In the genomic region with DNA sequence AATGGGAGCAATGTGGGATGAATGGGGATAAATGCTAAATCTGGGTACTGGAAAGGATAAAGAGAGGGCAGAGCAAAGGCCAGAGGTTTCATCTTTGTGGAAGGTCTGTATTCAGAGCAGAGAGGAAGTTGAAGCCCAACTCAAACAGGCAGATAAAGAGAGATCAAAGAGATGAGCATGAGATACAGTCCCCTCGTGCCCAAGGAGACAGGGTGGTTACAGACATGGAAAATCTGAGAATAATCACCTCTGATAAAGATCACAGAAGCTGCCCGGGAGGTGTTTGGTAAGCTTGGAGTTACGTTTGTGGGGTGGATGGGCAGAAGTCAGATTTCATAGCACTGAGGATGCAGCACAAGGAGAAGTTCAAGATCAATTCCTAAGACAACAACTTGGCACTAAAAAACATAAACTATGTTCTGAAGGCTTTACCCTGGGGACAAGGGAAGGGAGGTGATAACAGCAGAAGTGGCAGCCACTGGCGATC, we compare ENCODE assay signal across 8 cellular contexts. TPM values are rescaled to one million over a fixed set of nuclear protein-coding genes. Genes with fewer than 3 reads are reported as not detected.
DNase-seq lines count a peak whose midpoint lies in the region; ATAC-seq and TF ChIP-seq lines count a peak whose summit lies in the region.

No MANE protein-coding gene starts in this region.

- no peaks in the 10 kb centered on the region for H3K36me3 ChIP-seq in HCT116 (ENCODE audit: control insufficient read depth in 1 of 2, insufficient read depth in 2 of 2, low read length in 2 of 2)
- peaks cover 0 to under 1% (median 0%) of the 10 kb centered on the region in 3 experiments for H3K36me3 ChIP-seq in naive thymus-derived CD4-positive, alpha-beta T cell (ENCODE audit: control insufficient read depth in 2 of 3, insufficient read depth in 3 of 3, low read length in 3 of 3)

- no TSS peak for BruUV-seq in Calu3 (replicated peaks; lab: Mats Ljungman, UMichigan)
- no TSS peak for BruUV-seq in HCT116 (replicated peaks; lab: Mats Ljungman, UMichigan)

- peaks cover 39% of the 10 kb centered on the region for H3K4me1 Mint-ChIP-seq in Calu3 (ENCODE audit: low read depth, unreplicated experiment)
- peaks cover 44 to 76% (median 73%) of the 10 kb centered on the region in 7 donors for H3K4me1 Mint-ChIP-seq in naive thymus-derived CD4-positive, alpha-beta T cell

- TF ChIP-seq CTCF in Calu3 (IDR thresholded peaks at IDR 0.05; ENCODE audit: unreplicated experiment) (no peak), HCT116 (IDR thresholded peaks at IDR 0.05 in 2 of 3, conservative IDR thresholded peaks at IDR 0.05 in 1 of 3; ENCODE audit: borderline replicate concordance in 1 of 3, insufficient read depth in 1 of 3, low read depth in 2 of 3, low read length in 2 of 3) (no peak)

- in situ Hi-C loops in SK-MEL-5 (cut with HindIII; ENCODE audit: low pct_unique_long_range_greater_than_20kb, low sequenced_read_pairs): loop anchor here (25.0 kb wide), 1 partner anchor 286 kb away; no protein-coding TSS in a partner anchor

- H3K27me3 Mint-ChIP-seq in Calu3 (ENCODE audit: unreplicated experiment): no peaks in the 10 kb centered on the region
- H3K27me3 Mint-ChIP-seq in naive thymus-derived CD4-positive, alpha-beta T cell: no peaks in the 10 kb centered on the region

- H3K9me3 ChIP-seq in HCT116 (ENCODE audit: control insufficient read depth in 1 of 2, insufficient read depth in 1 of 2, low read depth in 1 of 2, low read length in 2 of 2): no peaks in the 10 kb centered on the region
- no peaks in the 10 kb centered on the region for H3K9me3 ChIP-seq in naive thymus-derived CD4-positive, alpha-beta T cell (ENCODE audit: control insufficient read depth in 2 of 3, low read length in 3 of 3)

- RAD21 ChIA-PET in HCT116 (lab: Charles Lee; ENCODE audit: low non-redundant PET in 1 of 2, low total read pairs in 2 of 2, uncharacterized antibody in 2 of 2, unreplicated experiment in 2 of 2): no interaction called here

- peaks cover 0 to 25% of the 10 kb centered on the region in 2 experiments; a peak in 2 of 4 replicates for H3K4me1 ChIP-seq in HCT116 (ENCODE audit: control insufficient read depth in 1 of 2, insufficient read depth in 2 of 2, low read length in 2 of 2)
- peaks cover 20 to 56% of the 10 kb centered on the region in 2 donors for H3K4me1 ChIP-seq in naive thymus-derived CD4-positive, alpha-beta T cell (ENCODE audit: control insufficient read depth in 2 of 2, insufficient read depth in 2 of 2, low read length in 2 of 2)

- no peaks in the 10 kb centered on the region for H3K79me2 ChIP-seq in HCT116 (ENCODE audit: insufficient read depth, low read length)

- H3K27ac ChIP-seq in HCT116 (ENCODE audit: low read depth, low read length) (peak overlapping the region; percentile 59; the same call in 1 of the 2 replicates), caudate nucleus (ENCODE audit: low read depth, low read length) (peak overlapping the region; percentile 39)
- H3K27ac ChIP-seq in naive thymus-derived CD4-positive, alpha-beta T cell (ENCODE audit: low read depth, low read length): peak overlapping the region; percentile 80

- H3K9ac ChIP-seq in HCT116 (ENCODE audit: low read length): peak overlapping the region; percentile 64

- H3K9me3 Mint-ChIP-seq in Calu3 (ENCODE audit: low read depth, unreplicated experiment): peaks cover 6% of the 10 kb centered on the region
- no peaks in the 10 kb centered on the region for H3K9me3 Mint-ChIP-seq in naive thymus-derived CD4-positive, alpha-beta T cell

- DNase-seq in Calu3 (no peak), HCT116 (ENCODE audit: low read depth, low spot score) (no peak), SK-MEL-5 (ENCODE audit: low read depth, low spot score) (peak; percentile 13), caudate nucleus (lab: John Stamatoyannopoulos, UW) (peak in 1 of 61 donors; percentile 7), NCI-H2171 treated with DMSO at 0.1 percent for 48 hours (lab: John Stamatoyannopoulos, UW) (no peak), cerebellar cortex (ENCODE audit: low spot score) (no peak)
- DNase-seq in naive thymus-derived CD4-positive, alpha-beta T cell: peak in 4 of 9 donors; percentile 28 to 71 (median 40)

- H2AFZ ChIP-seq in HCT116 (ENCODE audit: low read depth, low read length, poor library complexity, severe bottlenecking): peak overlapping the region; percentile 99

- no peak for TF ChIP-seq RAD21 in HCT116 (IDR thresholded peaks at IDR 0.05; ENCODE audit: low read depth)

- CTCF ChIA-PET in Calu3 (lab: Charles Lee) (interaction anchor here (0.6 to 1.7 kb wide), 4 partner anchors 9 to 68 kb away, joined by 3 to 8 read pairs (median 4); a partner anchor contains a TSS), HCT116 (lab: Charles Lee) (no interaction called here)
- CTCF ChIA-PET in naive thymus-derived CD4-positive, alpha-beta T cell (lab: Charles Lee): interaction anchor here (0.8 to 2.4 kb wide), 4 partner anchors 13 to 289 kb away, joined by 3 to 6 read pairs (median 4); no protein-coding TSS in a partner anchor

- ATAC-seq in HCT116 (peak; percentile 53), GM19328 (IDR thresholded peaks at IDR 0.05; ENCODE audit: unreplicated experiment) (no peak)
- peak; percentile 61 for ATAC-seq in naive thymus-derived CD4-positive, alpha-beta T cell

- intact Hi-C loops in Calu3 (cut with micrococcal nuclease; ENCODE audit: unreplicated experiment) (loop anchor here (1.0 to 5.0 kb wide), 2 partner anchors 59 to 264 kb away; no protein-coding TSS in a partner anchor), HCT116 (cut with micrococcal nuclease) (loop anchor here (5.0 kb wide), 1 partner anchor 529 kb away; no protein-coding TSS in a partner anchor)
- intact Hi-C loops in naive thymus-derived CD4-positive, alpha-beta T cell (cut with micrococcal nuclease): loop anchor here (1.0 to 10.0 kb wide), 11 partner anchors 10 to 1051 kb away; a partner anchor contains a TSS

- POLR2A ChIA-PET in HCT116 (lab: Charles Lee): interaction anchor here (1.4 kb wide), 1 partner anchor 9 kb away, joined by 3 read pairs; no protein-coding TSS in a partner anchor
- POLR2A ChIA-PET in naive thymus-derived CD4-positive, alpha-beta T cell (lab: Charles Lee): interaction anchor here (0.6 to 6.6 kb wide), 20 partner anchors 9 to 285 kb away, joined by 3 to 85 read pairs (median 8); a partner anchor contains a TSS

- H3K36me3 Mint-ChIP-seq in Calu3 (ENCODE audit: insufficient read depth, unreplicated experiment): peaks cover 31% of the 10 kb centered on the region
- H3K36me3 Mint-ChIP-seq in naive thymus-derived CD4-positive, alpha-beta T cell: peaks cover 4 to 20% (median 13%) of the 10 kb centered on the region in 5 donors

- H3K27ac Mint-ChIP-seq in Calu3 (ENCODE audit: unreplicated experiment): peak overlapping the region; percentile 76
- peak overlapping the region; percentile 91 to 99 (median 97) for H3K27ac Mint-ChIP-seq in naive thymus-derived CD4-positive, alpha-beta T cell

- peak overlapping the region; percentile 67 for H3K4me3 Mint-ChIP-seq in Calu3 (ENCODE audit: low read depth, unreplicated experiment)
- H3K4me3 Mint-ChIP-seq in naive thymus-derived CD4-positive, alpha-beta T cell: peak overlapping the region; percentile 81 to 99 (median 96)

- no peaks in the 10 kb centered on the region for H4K20me1 ChIP-seq in HCT116 (ENCODE audit: insufficient read depth)

- peak overlapping the region; percentile 89 for H3K4me2 ChIP-seq in HCT116 (ENCODE audit: low read length)

- no peaks in the 10 kb centered on the region for H3K9me2 ChIP-seq in HCT116 (ENCODE audit: insufficient read depth)

- no peaks in the 10 kb centered on the region for H3K27me3 ChIP-seq in HCT116 (ENCODE audit: insufficient read depth, low read length)
- no peaks in the 10 kb centered on the region for H3K27me3 ChIP-seq in naive thymus-derived CD4-positive, alpha-beta T cell (ENCODE audit: control insufficient read depth in 2 of 2, insufficient read depth in 2 of 2, low read length in 2 of 2)

- H3K4me3 ChIP-seq in HCT116 (replicated peaks in 1 of 2; ENCODE audit: low read depth in 1 of 2, low read length in 2 of 2): peak overlapping the region; percentile 63 to 67
- peak overlapping the region; percentile 85 for H3K4me3 ChIP-seq in naive thymus-derived CD4-positive, alpha-beta T cell (ENCODE audit: low read length)

- TF ChIP-seq POLR2A in HCT116 (IDR thresholded peaks at IDR 0.05; ENCODE audit: borderline replicate concordance, extremely low read depth, insufficient read depth, insufficient read length): no peak

TF ChIP-seq in HCT116, 20 proteins besides CTCF, POLR2A, EP300 and RAD21:
- no peak for TF ChIP-seq ZFX (IDR thresholded peaks at IDR 0.05)
- TF ChIP-seq, protein P1, sequence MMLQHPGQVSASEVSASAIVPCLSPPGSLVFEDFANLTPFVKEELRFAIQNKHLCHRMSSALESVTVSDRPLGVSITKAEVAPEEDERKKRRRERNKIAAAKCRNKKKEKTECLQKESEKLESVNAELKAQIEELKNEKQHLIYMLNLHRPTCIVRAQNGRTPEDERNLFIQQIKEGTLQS (IDR thresholded peaks at IDR 0.05): no peak
- 0 out of 2 replicates have a peak, but pooled peaks have one; percentile 6 for TF ChIP-seq SRF (IDR thresholded peaks at IDR 0.05; ENCODE audit: low read depth)
- TF ChIP-seq POLR2AphosphoS5 (IDR thresholded peaks at IDR 0.05; ENCODE audit: low read depth, low read length): no peak
- TF ChIP-seq JUND (IDR thresholded peaks at IDR 0.05): no peak
- TF ChIP-seq TCF7L2 (IDR thresholded peaks at IDR 0.05; ENCODE audit: borderline replicate concordance, extremely low read depth, insufficient read depth, insufficient read length): peak; percentile 60

RNA-seq across cellular contexts. Expression of a gene that starts 0.5 kb away (rescaled TPM):
- total RNA-seq in Calu3 (2022) (67.7 TPM in 2 replicates), HCT116 (2021; ENCODE audit: unreplicated experiment) (2.2 TPM)
- polyA plus RNA-seq in HCT116 (2012): 0.42 and 0.87 TPM in 2 replicates
- total RNA-seq in SK-MEL-5 (2014; rRNA removed; shearing (Covaris generic)): 2.4 and 3.5 TPM in 2 replicates
- polyA plus RNA-seq in SK-MEL-5 (2015; cell fraction: cytosol; rRNA removed): 2.6 and 2.8 TPM in 2 replicates
- polyA plus RNA-seq in SK-MEL-5 (2015; cell fraction: nucleus; rRNA removed): 3.9 and 6.9 TPM in 2 replicates
- 100 to 1,000 TPM in 2 of 5 experiments, 10 to 100 TPM in 3; 42.5 to 158 (median 97.2) TPM for total RNA-seq in naive thymus-derived CD4-positive, alpha-beta T cell
- 100 to 1,000 TPM in 1 of 2 donors, 10 to 100 TPM in 1; 11.1 to 161 TPM for polyA plus RNA-seq in naive thymus-derived CD4-positive, alpha-beta T cell
